In genomic region chr3:81216192-81216591, GRCh38 we compare ENCODE assay signal across 19 cellular contexts.
DNase-seq lines count a peak whose midpoint lies in the region; ATAC-seq and TF ChIP-seq lines count a peak whose summit lies in the region.
"Had no signal": no experiment of that assay in that cellular context is flagged by ENCODE, and none has a peak within 500 bp of the region (broad histone marks: within the 10 kb centered on the region; RNA-seq: fewer than 3 reads in every experiment).

No MANE protein-coding gene starts in this region.

- BruUV-seq in PC-3 (replicated peaks; lab: Mats Ljungman, UMichigan): no TSS peak

- DNase-seq in BE2C: peak; percentile 20
- DNase-seq in PC-3: peak; percentile 92
- DNase-seq in dedifferentiated amniotic fluid mesenchymal stem cell (ENCODE audit: extremely low spot score): peak; percentile 43
- DNase-seq in left kidney (ENCODE audit: low read depth, low spot score): peak; percentile 27
- no peak for DNase-seq in SIG-M5 treated with dmso at 0.1 percent for 504 hours (lab: John Stamatoyannopoulos, UW; ENCODE audit: unreplicated experiment)
- DNase-seq in DMS153 treated with DMSO at 0.1 percent for 48 hours (lab: John Stamatoyannopoulos, UW; ENCODE audit: unreplicated experiment): no peak
- DNase-seq: activated CD4-positive, alpha-beta T cell treated with anti-CD3 and anti-CD28 coated beads for 36 hours; activated naive CD8-positive, alpha-beta T cell treated with anti-CD3 and anti-CD28 coated beads, Interleukin-2, amount 10 ng/mL, durations not matched to agents 7 days and 5 days; foreskin melanocyte; midbrain; NCI-H187; NCI-H774; ovary; spleen; stimulated activated naive CD8-positive, alpha-beta T cell treated with anti-CD3 and anti-CD28 coated beads, Interleukin-15, amount 100 ng/mL, for 72 hours had no signal

- peak overlapping the region; percentile 55 for H3K27ac ChIP-seq in PC-3 (ENCODE audit: low read length)
- H3K27ac ChIP-seq: ovary, spleen had no signal

- no peak for TF ChIP-seq CTCF in BE2C (IDR thresholded peaks at IDR 0.05; ENCODE audit: low read depth, low read length)
- no peak for TF ChIP-seq CTCF in PC-3 (conservative IDR thresholded peaks at IDR 0.05; ENCODE audit: low read depth, low read length)

- intact Hi-C loops in PC-3 (cut with micrococcal nuclease): loop anchor here (1.0 to 5.0 kb wide), 4 partner anchors 33 to 431 kb away; no protein-coding TSS in a partner anchor

- H3K4me1 ChIP-seq in BE2C (peaks cover 12% of the 10 kb centered on the region), PC-3 (ENCODE audit: insufficient read depth, low read length) (peaks cover 19% of the 10 kb centered on the region)
- H3K4me1 ChIP-seq: spleen had no signal

- H3K9ac ChIP-seq in PC-3 (ENCODE audit: low read length): peak overlapping the region; percentile 14; the same call in 1 of the 2 replicates

- peak; percentile 87 for ATAC-seq in PC-3
- ATAC-seq in HG03378 (IDR thresholded peaks at IDR 0.05; ENCODE audit: unreplicated experiment): no peak
- ATAC-seq in HG03135 (IDR thresholded peaks at IDR 0.05; ENCODE audit: unreplicated experiment): no peak
- ATAC-seq: activated CD4-positive, alpha-beta T cell treated with anti-CD3 and anti-CD28 coated beads for 36 hours; HCT116; Right ventricle myocardium inferior; stimulated activated naive CD8-positive, alpha-beta T cell treated with anti-CD3 and anti-CD28 coated beads, Interleukin-15, amount 100 ng/mL, for 72 hours had no signal

- H3K4me3 ChIP-seq in BE2C (ENCODE audit: low read depth, low read length): no peak overlapping the region
- H3K4me3 ChIP-seq in PC-3 (ENCODE audit: low read length): peak overlapping the region; percentile 20; the same call in 1 of the 2 replicates
- H3K4me3 ChIP-seq: ovary, spleen had no signal

- H3K4me2 ChIP-seq in PC-3 (ENCODE audit: low read length): peak overlapping the region; percentile 64

- no peak overlapping the region for H2AFZ ChIP-seq in PC-3 (ENCODE audit: low read length)

- no peaks in the 10 kb centered on the region for H3F3A ChIP-seq in PC-3 (ENCODE audit: low read length, unreplicated experiment)

- H3K36me3 ChIP-seq in BE2C (no peaks in the 10 kb centered on the region), PC-3 (ENCODE audit: low read depth, low read length) (no peaks in the 10 kb centered on the region)
- H3K36me3 ChIP-seq: ovary, spleen had no signal

- no peaks in the 10 kb centered on the region for H4K20me1 ChIP-seq in PC-3 (ENCODE audit: low read length)

- no peaks in the 10 kb centered on the region for H3K79me2 ChIP-seq in PC-3 (ENCODE audit: low read length)

- POLR2A ChIA-PET in PC-3 (lab: Charles Lee; ENCODE audit: unreplicated experiment): no interaction called here

- no peaks in the 10 kb centered on the region for H3K27me3 ChIP-seq in BE2C
- H3K27me3 ChIP-seq in PC-3 (ENCODE audit: low read length): no peaks in the 10 kb centered on the region
- H3K27me3 ChIP-seq: ovary, spleen had no signal

- no peaks in the 10 kb centered on the region for H3K9me3 ChIP-seq in BE2C
- no peaks in the 10 kb centered on the region for H3K9me3 ChIP-seq in PC-3 (ENCODE audit: low read length)
- H3K9me3 ChIP-seq: ovary, spleen had no signal

- H3K9me2 ChIP-seq in PC-3 (replicated peaks; ENCODE audit: low read length): no peaks in the 10 kb centered on the region

- CTCF ChIA-PET in PC-3 (lab: Charles Lee): no interaction called here

Comparison
In these comparisons a context has a peak if more than half of its experiments do, and no peak if none do; other contexts are left out.
1. DNase-seq: peak in BE2C (single experiment), PC-3 (single experiment), dedifferentiated amniotic fluid mesenchymal stem cell (single experiment) and left kidney (single experiment); none in SIG-M5 treated with dmso at 0.1 percent for 504 hours (single experiment) and DMS153 treated with DMSO at 0.1 percent for 48 hours (single experiment).